ENCODE assay signal across 18 cellular contexts in genomic region chr14:88503754-88504406, GRCh38. TPM values are rescaled to one million over a fixed set of nuclear protein-coding genes. Genes with fewer than 3 reads are reported as not detected.
A peak's percentile ranks its signal among the peaks of the same experiment; 100 is the strongest.
DNase-seq lines count a peak whose midpoint lies in the region; ATAC-seq and TF ChIP-seq lines count a peak whose summit lies in the region.
"Had no signal": no experiment of that assay in that cellular context is flagged by ENCODE, and none has a peak within 500 bp of the region (broad histone marks: within the 10 kb centered on the region; RNA-seq: fewer than 3 reads in every experiment).

No MANE protein-coding gene starts in this region.

- H3K36me3 Mint-ChIP-seq in activated naive CD4-positive, alpha-beta T cell treated with anti-CD3 and anti-CD28 coated beads, Interleukin-2, amount 50 U/mL, for 72 hours = no peaks in the 10 kb centered on the region
- H3K36me3 Mint-ChIP-seq: CD8-positive, alpha-beta T cell had no signal

- DNase-seq in left ventricle myocardium inferior (no peak), Right ventricle myocardium inferior (ENCODE audit: missing footprints) (no peak), LNCaP clone FGC (ENCODE audit: low read depth) (peak; percentile 83), left colon (no peak), upper lobe of right lung (no peak), SJCRH30 (no peak), A673 (ENCODE audit: low spot score) (no peak)
- no peak for DNase-seq in activated naive CD4-positive, alpha-beta T cell treated with anti-CD3 and anti-CD28 coated beads, Interleukin-2, amount 50 U/mL, for 72 hours (ENCODE audit: low spot score in 2 of 2)
- DNase-seq: 8988T; Calu3; CD8-positive, alpha-beta T cell; DMS 273 treated with DMSO at 0.1 percent for 48 hours; DMS79; H9; IMR-90 had no signal

- H3K36me3 ChIP-seq in left ventricle myocardium inferior (peaks cover 62% of the 10 kb centered on the region), upper lobe of right lung (peaks cover 69% of the 10 kb centered on the region), SJCRH30 (peaks cover 29% of the 10 kb centered on the region), A673 (ENCODE audit: insufficient read depth, low read length, poor library complexity, severe bottlenecking) (no peaks in the 10 kb centered on the region)
- H3K36me3 ChIP-seq: BLaER1 treated with 17β-estradiol and CSF1 and Interleukin-3, amounts not matched to agents 10 nM and 100 nM had no signal

- no peaks in the 10 kb centered on the region for H3K27me3 ChIP-seq in left ventricle myocardium inferior (ENCODE audit: low read depth)
- H3K27me3 ChIP-seq in upper lobe of right lung = no peaks in the 10 kb centered on the region
- H3K27me3 ChIP-seq in SJCRH30 = no peaks in the 10 kb centered on the region
- H3K27me3 ChIP-seq in A673 (replicated peaks; ENCODE audit: insufficient read depth, low read depth, low read length, poor library complexity) = no peaks in the 10 kb centered on the region
- H3K27me3 ChIP-seq: BLaER1 treated with 17β-estradiol and CSF1 and Interleukin-3, amounts not matched to agents 10 nM and 100 nM had no signal

- H3K27ac ChIP-seq in left ventricle myocardium inferior (replicated peaks) = peak overlapping the region; percentile 11
- H3K27ac ChIP-seq in upper lobe of right lung = no peak overlapping the region
- no peak overlapping the region for H3K27ac ChIP-seq in SJCRH30
- no peak overlapping the region for H3K27ac ChIP-seq in A673 (ENCODE audit: low read depth, low read length, poor library complexity, severe bottlenecking)
- H3K27ac ChIP-seq: BLaER1 treated with 17β-estradiol and CSF1 and Interleukin-3, amounts not matched to agents 10 nM and 100 nM had no signal

- intact Hi-C loops in left ventricle myocardium inferior (cut with micrococcal nuclease) = no loop called here
- intact Hi-C loops in Right ventricle myocardium inferior (cut with DNase I) = no loop called here
- intact Hi-C loops in left colon (cut with DNase I, micrococcal nuclease) = no loop called here
- intact Hi-C loops in upper lobe of right lung (cut with DNase I) = no loop called here
- intact Hi-C loops in A673 (cut with micrococcal nuclease; ENCODE audit: unreplicated experiment) = no loop called here

- CTCF ChIA-PET in A673 (lab: Charles Lee) = no interaction called here

- H3K9me3 ChIP-seq in left ventricle myocardium inferior (replicated peaks) (no peaks in the 10 kb centered on the region), upper lobe of right lung (no peaks in the 10 kb centered on the region), SJCRH30 (replicated peaks) (no peaks in the 10 kb centered on the region), A673 (ENCODE audit: low read depth, low read length, poor library complexity, severe bottlenecking) (no peaks in the 10 kb centered on the region)
- H3K9me3 ChIP-seq: BLaER1 treated with 17β-estradiol and CSF1 and Interleukin-3, amounts not matched to agents 10 nM and 100 nM had no signal

- H3K27ac Mint-ChIP-seq in activated naive CD4-positive, alpha-beta T cell treated with anti-CD3 and anti-CD28 coated beads, Interleukin-2, amount 50 U/mL, for 72 hours = no peak overlapping the region
- H3K27ac Mint-ChIP-seq: B cell; CD8-positive, alpha-beta T cell; H9 had no signal

- H3K4me1 ChIP-seq in left ventricle myocardium inferior (peaks cover 18% of the 10 kb centered on the region), upper lobe of right lung (no peaks in the 10 kb centered on the region), SJCRH30 (no peaks in the 10 kb centered on the region), A673 (ENCODE audit: insufficient read depth, low read length, poor library complexity, severe bottlenecking) (no peaks in the 10 kb centered on the region)
- H3K4me1 ChIP-seq: BLaER1 treated with 17β-estradiol and CSF1 and Interleukin-3, amounts not matched to agents 10 nM and 100 nM had no signal

- BruUV-seq in A673 (replicated peaks; lab: Mats Ljungman, UMichigan) = no TSS peak

- no peaks in the 10 kb centered on the region for H3K9me3 Mint-ChIP-seq in activated naive CD4-positive, alpha-beta T cell treated with anti-CD3 and anti-CD28 coated beads, Interleukin-2, amount 50 U/mL, for 72 hours
- H3K9me3 Mint-ChIP-seq: CD8-positive, alpha-beta T cell; H9 had no signal

- ATAC-seq in Right ventricle myocardium inferior (no peak), left colon (peak; percentile 87), upper lobe of right lung (peak; percentile 46)
- no peak for ATAC-seq in activated naive CD4-positive, alpha-beta T cell treated with anti-CD3 and anti-CD28 coated beads, Interleukin-2, amount 50 U/mL, for 72 hours
- ATAC-seq: CD8-positive, alpha-beta T cell; GM12878 had no signal

- TF ChIP-seq CTCF in left ventricle myocardium inferior (IDR thresholded peaks at IDR 0.05; ENCODE audit: borderline replicate concordance) = no peak
- no peak for TF ChIP-seq CTCF in LNCaP clone FGC (IDR thresholded peaks at IDR 0.05; ENCODE audit: control insufficient read depth, extremely low read depth, insufficient read depth)
- TF ChIP-seq CTCF in upper lobe of right lung (IDR thresholded peaks at IDR 0.05) = no peak
- TF ChIP-seq CTCF in A673 (conservative IDR thresholded peaks at IDR 0.05; ENCODE audit: low read depth, low read length) = no peak

- POLR2A ChIA-PET in A673 (lab: Charles Lee; ENCODE audit: low non-redundant PET) = no interaction called here

- H3K4me3 ChIP-seq in left ventricle myocardium inferior (no peak overlapping the region), LNCaP clone FGC (ENCODE audit: low read depth, low read length) (no peak overlapping the region), upper lobe of right lung (no peak overlapping the region), SJCRH30 (no peak overlapping the region), A673 (ENCODE audit: low read depth, low read length, poor library complexity, severe bottlenecking) (no peak overlapping the region)
- H3K4me3 ChIP-seq: BLaER1 treated with 17β-estradiol and CSF1 and Interleukin-3, amounts not matched to agents 10 nM and 100 nM; GM12878 had no signal

RNA-seq across cellular contexts. Expression of gene PTPN21, which starts 50.9 kb away (rescaled TPM):
- 42.3 TPM for total RNA-seq in left ventricle myocardium inferior
- total RNA-seq in Right ventricle myocardium inferior = 30.8 TPM
- total RNA-seq in left colon = 10 to 100 TPM; 31.8 to 36.8 TPM
- 70.6 TPM for total RNA-seq in upper lobe of right lung
- total RNA-seq in activated naive CD4-positive, alpha-beta T cell treated with anti-CD3 and anti-CD28 coated beads, Interleukin-2, amount 50 U/mL, for 72 hours = not detected
- total RNA-seq in SJCRH30 (2014; rRNA removed; shearing (Covaris generic)) = 12.6 and 13.7 TPM in 2 replicates
- total RNA-seq in A673 (2021) = 6.1 and 6.5 TPM in 2 replicates
- total RNA-seq: B cell; CD8-positive, alpha-beta T cell had no signal

RNA-seq across cellular contexts. Expression of gene ZC3H14, which starts 59.0 kb away (rescaled TPM):
- 44.1 TPM for total RNA-seq in left ventricle myocardium inferior
- total RNA-seq in Right ventricle myocardium inferior = 38.3 TPM
- 10 to 100 TPM; 59.2 to 59.8 TPM for total RNA-seq in left colon
- 63.4 TPM for total RNA-seq in upper lobe of right lung
- total RNA-seq in activated naive CD4-positive, alpha-beta T cell treated with anti-CD3 and anti-CD28 coated beads, Interleukin-2, amount 50 U/mL, for 72 hours = 10 to 100 TPM; 40.8 to 45.2 TPM
- total RNA-seq in SJCRH30 (2014; rRNA removed; shearing (Covaris generic)) = 67.6 and 78.0 TPM in 2 replicates
- 91.0 and 93.2 TPM in 2 replicates for total RNA-seq in A673 (2021)

Comparison
In these comparisons a context has a peak if more than half of its experiments do, and no peak if none do; other contexts are left out.
1. ATAC-seq: peak in left colon (single experiment) and upper lobe of right lung (single experiment); none in Right ventricle myocardium inferior (single experiment) and activated naive CD4-positive, alpha-beta T cell treated with anti-CD3 and anti-CD28 coated beads, Interleukin-2, amount 50 U/mL, for 72 hours (0 of 2).